In the genomic region with DNA sequence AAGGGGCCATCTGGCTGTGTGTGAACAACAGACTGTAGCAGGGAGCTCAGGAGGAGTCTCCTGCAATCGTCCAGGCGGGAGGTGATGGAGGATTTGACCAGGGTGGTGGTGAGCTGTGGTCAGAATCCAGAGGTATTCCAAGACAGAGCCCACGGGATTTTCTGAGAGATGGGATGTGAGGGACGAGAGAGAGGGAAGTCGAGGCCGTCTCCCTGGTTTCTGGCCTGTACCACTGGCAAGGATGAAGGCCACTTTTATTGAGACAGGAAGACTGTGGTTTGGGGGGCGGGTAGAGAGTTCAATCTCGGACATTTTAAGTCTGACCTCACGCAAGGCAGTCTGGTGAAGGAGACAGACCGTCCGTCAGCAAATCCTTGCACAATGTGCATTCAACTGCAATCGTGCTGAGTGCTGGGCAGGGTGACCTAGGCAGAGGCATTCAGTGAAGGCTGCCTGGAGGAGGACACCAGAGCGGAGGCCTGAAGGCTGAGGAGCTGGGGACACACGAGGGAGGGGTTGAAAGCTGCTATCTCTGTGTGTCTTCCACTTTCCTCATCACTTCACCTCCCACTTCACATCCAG, we compare ENCODE assay signal across 13 cellular contexts. TPM values are rescaled to one million over a fixed set of nuclear protein-coding genes. Genes with fewer than 3 reads are reported as not detected.
A peak's percentile ranks its signal among the peaks of the same experiment; 100 is the strongest.
DNase-seq lines count a peak whose midpoint lies in the region; ATAC-seq and TF ChIP-seq lines count a peak whose summit lies in the region.
"Had no signal": no experiment of that assay in that cellular context is flagged by ENCODE, and none has a peak within 500 bp of the region (broad histone marks: within the 10 kb centered on the region; RNA-seq: fewer than 3 reads in every experiment).

No MANE protein-coding gene starts in this region.

- CTCF ChIA-PET in activated CD8-positive, alpha-beta T cell treated with anti-CD3 and anti-CD28 coated beads, Interleukin-2, amount 10 ng/mL, durations not matched to agents 7 days and 5 days (lab: Charles Lee), result interaction anchor here (0.9 to 1.2 kb wide), 3 partner anchors 10 to 57 kb away, joined by 3 read pairs; no protein-coding TSS in a partner anchor
- CTCF ChIA-PET in PC-3 (lab: Charles Lee), result no interaction called here

- BruUV-seq in PC-3 (replicated peaks; lab: Mats Ljungman, UMichigan), result no TSS peak

- H3K27me3 ChIP-seq in heart left ventricle (no peaks in the 10 kb centered on the region), upper lobe of right lung (no peaks in the 10 kb centered on the region), PC-3 (ENCODE audit: low read length) (no peaks in the 10 kb centered on the region)

- H3K4me1 ChIP-seq in heart left ventricle (peaks cover 0 to 91% (median 6%) of the 10 kb centered on the region in 12 donors), upper lobe of right lung (peaks cover 64% of the 10 kb centered on the region), PC-3 (ENCODE audit: insufficient read depth, low read length) (no peaks in the 10 kb centered on the region; the same call in 1 of the 2 replicates)

- intact Hi-C loops in heart left ventricle (cut with DNase I) (no loop called here), Right ventricle myocardium superior (cut with DNase I) (no loop called here), upper lobe of right lung (cut with DNase I) (no loop called here), PC-3 (cut with micrococcal nuclease) (no loop called here)

- no peaks in the 10 kb centered on the region for H3F3A ChIP-seq in PC-3 (ENCODE audit: low read length, unreplicated experiment)

- WGBS in heart left ventricle, 4 donors, result 79 to 86% (median 83%) methylated on average over 9 to 14 of the region's 14 CpGs

- TF ChIP-seq CTCF in heart left ventricle (IDR thresholded peaks at IDR 0.05) (no peak), upper lobe of right lung (IDR thresholded peaks at IDR 0.05) (no peak), PC-3 (conservative IDR thresholded peaks at IDR 0.05; ENCODE audit: low read depth, low read length) (no peak)

- no peak for TF ChIP-seq POLR2A in heart left ventricle (IDR thresholded peaks at IDR 0.05)

- no peaks in the 10 kb centered on the region for H4K20me1 ChIP-seq in PC-3 (ENCODE audit: low read length)

- H3K4me2 ChIP-seq in PC-3 (ENCODE audit: low read length), result no peak overlapping the region

- no peaks in the 10 kb centered on the region for H3K79me2 ChIP-seq in PC-3 (ENCODE audit: low read length)

- no peaks in the 10 kb centered on the region for H3K9me2 ChIP-seq in PC-3 (replicated peaks; ENCODE audit: low read length)

- H3K36me3 ChIP-seq in heart left ventricle, result no peaks in the 10 kb centered on the region
- H3K36me3 ChIP-seq in upper lobe of right lung, result no peaks in the 10 kb centered on the region
- no peaks in the 10 kb centered on the region for H3K36me3 ChIP-seq in PC-3 (ENCODE audit: low read depth, low read length)

- peaks cover 87% of the 10 kb centered on the region for H3K4me1 Mint-ChIP-seq in activated CD8-positive, alpha-beta T cell treated with anti-CD3 and anti-CD28 coated beads, Interleukin-2, amount 10 ng/mL, durations not matched to agents 7 days and 5 days (ENCODE audit: low read depth)

- no peaks in the 10 kb centered on the region for H3K27me3 Mint-ChIP-seq in activated CD8-positive, alpha-beta T cell treated with anti-CD3 and anti-CD28 coated beads, Interleukin-2, amount 10 ng/mL, durations not matched to agents 7 days and 5 days (ENCODE audit: low read depth)

- DNase-seq in heart left ventricle (peak in 2 of 5 donors; percentile 39 to 51), Right ventricle myocardium superior (no peak), left lobe of liver (ENCODE audit: low spot score) (no peak), upper lobe of right lung (no peak), PC-3 (no peak)
- no peak for DNase-seq in activated CD8-positive, alpha-beta T cell treated with anti-CD3 and anti-CD28 coated beads, Interleukin-2, amount 10 ng/mL, durations not matched to agents 7 days and 5 days
- DNase-seq: activated naive CD4-positive, alpha-beta T cell treated with Interleukin-2 at 50 U/mL for 16 hours; GM23248; left cardiac atrium; NCI-H2227 treated with DMSO at 0.1 percent for 48 hours had no signal

- H3K4me3 ChIP-seq in heart left ventricle, result no peak overlapping the region
- H3K4me3 ChIP-seq in upper lobe of right lung, result no peak overlapping the region
- no peak overlapping the region for H3K4me3 ChIP-seq in PC-3 (ENCODE audit: low read length)
- H3K4me3 ChIP-seq: GM23248 had no signal

- H3K4me3 Mint-ChIP-seq in activated CD8-positive, alpha-beta T cell treated with anti-CD3 and anti-CD28 coated beads, Interleukin-2, amount 10 ng/mL, durations not matched to agents 7 days and 5 days, result no peak overlapping the region

- H3K27ac ChIP-seq in heart left ventricle (peak overlapping the region in 2 of 12 donors; percentile 2 to 84), upper lobe of right lung (peak overlapping the region; percentile 65), PC-3 (ENCODE audit: low read length) (no peak overlapping the region)
- H3K27ac ChIP-seq: C4-2B, GM23248 had no signal

- POLR2A ChIA-PET in activated CD8-positive, alpha-beta T cell treated with anti-CD3 and anti-CD28 coated beads, Interleukin-2, amount 10 ng/mL, durations not matched to agents 7 days and 5 days (lab: Charles Lee), result no interaction called here
- POLR2A ChIA-PET in PC-3 (lab: Charles Lee; ENCODE audit: unreplicated experiment), result interaction anchor here (0.6 kb wide), 1 partner anchor 51 kb away, joined by 3 read pairs; no protein-coding TSS in a partner anchor

- no peak overlapping the region for H2AFZ ChIP-seq in PC-3 (ENCODE audit: low read length)
- H2AFZ ChIP-seq: GM23248 had no signal

- H3K9me3 Mint-ChIP-seq in activated CD8-positive, alpha-beta T cell treated with anti-CD3 and anti-CD28 coated beads, Interleukin-2, amount 10 ng/mL, durations not matched to agents 7 days and 5 days (ENCODE audit: insufficient read depth), result peaks cover 5% of the 10 kb centered on the region

- H3K9me3 ChIP-seq in heart left ventricle (no peaks in the 10 kb centered on the region), upper lobe of right lung (no peaks in the 10 kb centered on the region), PC-3 (ENCODE audit: low read length) (no peaks in the 10 kb centered on the region)

- H3K36me3 Mint-ChIP-seq in activated CD8-positive, alpha-beta T cell treated with anti-CD3 and anti-CD28 coated beads, Interleukin-2, amount 10 ng/mL, durations not matched to agents 7 days and 5 days (ENCODE audit: low read depth), result peaks cover 65% of the 10 kb centered on the region

- H3K27ac Mint-ChIP-seq in activated CD8-positive, alpha-beta T cell treated with anti-CD3 and anti-CD28 coated beads, Interleukin-2, amount 10 ng/mL, durations not matched to agents 7 days and 5 days, result peak overlapping the region; percentile 81

- no peak overlapping the region for H3K9ac ChIP-seq in PC-3 (ENCODE audit: low read length)
- H3K9ac ChIP-seq: GM23248 had no signal

- ATAC-seq in heart left ventricle, result peak; percentile 18 to 36 (median 31)
- ATAC-seq in Right ventricle myocardium superior (ENCODE audit: poor library complexity), result no peak
- no peak for ATAC-seq in activated CD8-positive, alpha-beta T cell treated with anti-CD3 and anti-CD28 coated beads, Interleukin-2, amount 10 ng/mL, durations not matched to agents 7 days and 5 days
- peak; percentile 40 for ATAC-seq in left lobe of liver
- ATAC-seq in upper lobe of right lung, result peak; percentile 66
- ATAC-seq in GM21723 (IDR thresholded peaks at IDR 0.05; ENCODE audit: unreplicated experiment), result no peak
- no peak for ATAC-seq in PC-3
- no peak for ATAC-seq in HG03432 (IDR thresholded peaks at IDR 0.05; ENCODE audit: unreplicated experiment)

RNA-seq across cellular contexts. Expression of a gene that starts 53.9 kb away (rescaled TPM):
- 10 to 100 TPM in 6 of 9 donors, 1 to 10 TPM in 3; 7.9 to 41.5 (median 13.8) TPM for total RNA-seq in heart left ventricle
- 10 to 100 TPM in 1 of 2 donors, 1 to 10 TPM in 1; 7.2 to 11.2 TPM for polyA plus RNA-seq in heart left ventricle
- total RNA-seq in Right ventricle myocardium superior, result 10.3 TPM
- total RNA-seq in activated CD8-positive, alpha-beta T cell treated with anti-CD3 and anti-CD28 coated beads, Interleukin-2, amount 10 ng/mL, durations not matched to agents 7 days and 5 days, result 100 to 1,000 TPM; 146 to 152 TPM
- total RNA-seq in left lobe of liver, result 5.8 TPM
- total RNA-seq in upper lobe of right lung, result 66.0 TPM
- total RNA-seq in PC-3 (2014; rRNA removed), result 18.9 and 22.1 TPM in 2 replicates

Comparison
In these comparisons a context has a peak if more than half of its experiments do, and no peak if none do; other contexts are left out.
1. ATAC-seq: peak in heart left ventricle (4 of 4), left lobe of liver (single experiment) and upper lobe of right lung (single experiment); none in Right ventricle myocardium superior (single experiment), activated CD8-positive, alpha-beta T cell treated with anti-CD3 and anti-CD28 coated beads, Interleukin-2, amount 10 ng/mL, durations not matched to agents 7 days and 5 days (single experiment), GM21723 (single experiment), PC-3 (single experiment) and HG03432 (single experiment).